In genomic region chr7:123051916-123052315, GRCh38 we compare ENCODE assay signal across 34 cellular contexts. TPM values are rescaled to one million over a fixed set of nuclear protein-coding genes. Genes with fewer than 3 reads are reported as not detected.
"Had no signal": no experiment of that assay in that cellular context is flagged by ENCODE, and none has a peak within 500 bp of the region (broad histone marks: within the 10 kb centered on the region; RNA-seq: fewer than 3 reads in every experiment).

No MANE protein-coding gene starts in this region.

- H3K27me3 ChIP-seq: Peyer's patch, SJSA1 had no signal

- H3K27ac ChIP-seq: Peyer's patch, SJSA1 had no signal

- DNase-seq: activated B cell treated with CpG ODN at 0.5 μM for 24 hours; activated CD4-positive, alpha-beta memory T cell treated with anti-CD3 and anti-CD28 coated beads for 36 hours; activated CD4-positive, alpha-beta T cell treated with anti-CD3 and anti-CD28 coated beads for 4 hours; activated CD4-positive, alpha-beta T cell treated with anti-CD3 and anti-CD28 coated beads, Interleukin-2, amount 50 U/mL, for 1 hour; activated CD4-positive, CD25-positive, alpha-beta regulatory T cell treated with anti-CD3 and anti-CD28 coated beads, Interleukin-2, amount 50 U/mL, for 72 hours; activated CD8-positive, alpha-beta memory T cell treated with anti-CD3 and anti-CD28 coated beads, Interleukin-2, amount 10 ng/mL, durations not matched to agents 7 days and 5 days; activated CD8-positive, alpha-beta memory T cell treated with anti-CD3 and anti-CD28 coated beads, Interleukin-2, amount 50 U/mL, for 48 hours; activated effector memory CD4-positive, alpha-beta T cell treated with Interleukin-2 at 50 U/mL for 16 hours; activated naive CD4-positive, alpha-beta T cell treated with anti-CD3 and anti-CD28 coated beads, Interleukin-2, amount 10 ng/mL, durations not matched to agents 7 days and 5 days; activated naive CD8-positive, alpha-beta T cell treated with anti-CD3 and anti-CD28 coated beads, Interleukin-2, amount 50 U/mL, for 24 hours; activated T-cell treated with anti-CD3 and anti-CD28 coated beads, Interleukin-2, amount 50 U/mL, for 48 hours; amniotic stem cell; aorta; central memory CD4-positive, alpha-beta T cell; Karpas-422; MM.1S; MV-4-11; NCI-H1092; NCI-H1436 treated with DMSO at 0.1 percent for 48 hours; NCI-H1694 treated with DMSO at 0.1 percent for 48 hours; NCI-H2029; NCI-H345; NCI-H526; NCI-H748 treated with DMSO at 0.1 percent for 48 hours; NK-92 treated with Interleukin-12 subunit alpha and Interleukin-12 subunit beta, amount 100 ng/mL, for 24 hours; PC-3; Peyer's patch; RPMI8226; SHP77 treated with DMSO at 0.1 percent for 48 hours; SK-N-SH had no signal

- H3K4me2 ChIP-seq: SK-N-SH had no signal

- H3K9ac ChIP-seq: SK-N-SH had no signal

- H3K4me1 ChIP-seq: Peyer's patch, SJSA1 had no signal

- H3K36me3 ChIP-seq: Peyer's patch, SJSA1 had no signal

- FAIRE-seq: TTC549 had no signal

- H3K9me3 ChIP-seq: SK-N-SH had no signal

- ATAC-seq: activated CD8-positive, alpha-beta memory T cell treated with anti-CD3 and anti-CD28 coated beads, Interleukin-2, amount 10 ng/mL, durations not matched to agents 7 days and 5 days; activated naive CD8-positive, alpha-beta T cell treated with anti-CD3 and anti-CD28 coated beads, Interleukin-2, amount 50 U/mL, for 24 hours; PC-3 had no signal

- H3K4me3 ChIP-seq: Peyer's patch, SJSA1 had no signal

RNA-seq across cellular contexts. Expression of gene TAS2R16, which starts 56.4 kb away (rescaled TPM):
- total RNA-seq: activated B cell treated with CpG ODN at 0.5 μM for 24 hours; activated CD4-positive, alpha-beta memory T cell treated with anti-CD3 and anti-CD28 coated beads for 36 hours; activated CD8-positive, alpha-beta memory T cell treated with anti-CD3 and anti-CD28 coated beads, Interleukin-2, amount 10 ng/mL, durations not matched to agents 7 days and 5 days; aorta; cerebellum; NCI-H460; PC-3; Peyer's patch; SJSA1 had no signal
- polyA plus RNA-seq: aorta, SK-N-SH had no signal
